ENCODE assay signal across 1 cellular context in genomic region chr2:219003267-219003634, GRCh38.
TF ChIP-seq lines count a peak whose summit lies in the region.

No MANE protein-coding gene starts in this region.

TF ChIP-seq in HEK293, 187 proteins besides CTCF, POLR2A, EP300 and RAD21 (continued from another document):
- TF ChIP-seq ZSCAN5A (tag by site-specific recombination; IDR thresholded peaks at IDR 0.05) = no peak
- TF ChIP-seq ZNF354C (tag by site-specific recombination; IDR thresholded peaks at IDR 0.05; ENCODE audit: borderline replicate concordance, low read depth) = no peak
- no peak for TF ChIP-seq KLF17 (tag by site-specific recombination; IDR thresholded peaks at IDR 0.05)
- no peak for TF ChIP-seq ZBTB6 (tag by site-specific recombination; IDR thresholded peaks at IDR 0.05)
- TF ChIP-seq ZNF518A (tag by site-specific recombination; conservative IDR thresholded peaks at IDR 0.05; ENCODE audit: low read depth) = no peak
- no peak for TF ChIP-seq ZNF2 (tag by site-specific recombination; IDR thresholded peaks at IDR 0.05)
- 0 out of 2 replicates have a peak, but pooled peaks have one; percentile 70 for TF ChIP-seq GLIS2 (tag by site-specific recombination; IDR thresholded peaks at IDR 0.05)
- TF ChIP-seq OSR2 (tag by site-specific recombination; IDR thresholded peaks at IDR 0.05) = no peak
- no peak for TF ChIP-seq ZNF610 (tag by site-specific recombination; IDR thresholded peaks at IDR 0.05; ENCODE audit: borderline replicate concordance)
- no peak for TF ChIP-seq ZNF404 (tag by site-specific recombination; IDR thresholded peaks at IDR 0.05)
- no peak for TF ChIP-seq ZNF37A (tag by site-specific recombination; IDR thresholded peaks at IDR 0.05)
- no peak for TF ChIP-seq MEIS1 (CRISPR knock-in tag; IDR thresholded peaks at IDR 0.05; ENCODE audit: borderline replicate concordance)
- no peak for TF ChIP-seq ZNF426 (tag by site-specific recombination; IDR thresholded peaks at IDR 0.05)
- TF ChIP-seq ZNF830 (tag by site-specific recombination; IDR thresholded peaks at IDR 0.05; ENCODE audit: low read depth) = no peak
- no peak for TF ChIP-seq SETDB1 (IDR thresholded peaks at IDR 0.05; ENCODE audit: insufficient read length, low read length)
- TF ChIP-seq ZNF701 (tag by site-specific recombination; IDR thresholded peaks at IDR 0.05) = no peak
- TF ChIP-seq ZNF548 (tag by site-specific recombination; IDR thresholded peaks at IDR 0.05) = no peak
- TF ChIP-seq ZBTB11 (tag by site-specific recombination; conservative IDR thresholded peaks at IDR 0.05; ENCODE audit: low read depth) = peak; percentile 4; the same call in 1 of the 2 replicates
- no peak for TF ChIP-seq GLI4 (tag by site-specific recombination; IDR thresholded peaks at IDR 0.05)
- TF ChIP-seq ZNF571 (tag by site-specific recombination; IDR thresholded peaks at IDR 0.05) = no peak
- no peak for TF ChIP-seq ZNF473 (tag by site-specific recombination; IDR thresholded peaks at IDR 0.05)
